Comparison of ENCODE assay signal across 27 cellular contexts in the genomic region with DNA sequence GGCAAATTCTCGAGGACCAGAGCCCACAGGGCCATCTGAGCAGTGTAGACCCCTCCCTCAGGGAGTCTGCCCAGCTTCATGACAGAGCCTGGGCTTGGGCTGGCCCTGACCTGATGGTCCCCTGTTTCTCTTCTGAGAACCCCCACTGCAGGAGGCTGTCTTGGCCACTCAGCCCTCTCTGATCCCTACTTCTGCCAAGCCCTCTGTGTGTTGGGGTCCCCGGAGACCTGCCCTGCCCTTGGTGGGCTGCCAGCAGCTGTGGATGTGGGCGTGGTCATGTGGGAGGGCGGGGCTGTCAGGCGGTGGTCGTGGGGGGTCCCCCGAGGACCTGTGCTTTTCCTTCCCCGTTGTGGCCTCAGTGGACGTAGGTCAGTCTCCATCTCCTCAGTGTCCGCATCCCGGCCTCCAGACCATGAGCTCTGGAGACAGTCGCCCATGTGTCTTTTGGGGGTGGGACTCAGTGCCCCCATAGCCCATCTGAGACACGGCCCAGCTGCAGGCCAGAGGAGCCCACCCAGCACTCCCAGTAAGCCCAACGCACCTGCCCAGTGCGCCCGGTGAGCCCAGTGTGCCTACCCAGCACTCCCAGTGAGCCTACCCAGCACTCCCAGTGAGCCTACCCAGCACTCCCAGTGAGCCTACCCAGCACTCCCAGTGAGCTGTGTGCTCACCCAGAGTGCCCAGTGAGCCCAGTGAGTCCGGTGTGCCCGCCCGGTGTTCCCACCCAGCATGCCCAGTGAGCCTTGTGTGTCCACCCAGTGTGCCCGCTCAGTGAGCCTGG.
DNase-seq lines count a peak whose midpoint lies in the region; ATAC-seq, FAIRE-seq and TF ChIP-seq lines count a peak whose summit lies in the region.
"Had no signal": no experiment of that assay in that cellular context is flagged by ENCODE, and none has a peak within 500 bp of the region (broad histone marks: within the 10 kb centered on the region; RNA-seq: fewer than 3 reads in every experiment).

No MANE protein-coding gene starts in this region.

- intact Hi-C loops in kidney (cut with DNase I): no loop called here
- intact Hi-C loops in sciatic nerve (cut with DNase I): no loop called here

- peaks cover 0 to 6% of the 10 kb centered on the region in 2 donors for H3K36me3 ChIP-seq in kidney (ENCODE audit: control insufficient read depth in 1 of 2, insufficient read depth in 2 of 2, low read length in 2 of 2)
- H3K36me3 ChIP-seq: cardiac muscle cell had no signal

- no peak overlapping the region for H3K27ac Mint-ChIP-seq in activated T-cell treated with anti-CD3 and anti-CD28 coated beads, Interleukin-2, amount 50 U/mL, for 24 hours
- H3K27ac Mint-ChIP-seq: progenitor cell of endocrine pancreas had no signal

- H3K4me1 Mint-ChIP-seq in activated T-cell treated with anti-CD3 and anti-CD28 coated beads, Interleukin-2, amount 50 U/mL, for 24 hours (ENCODE audit: low read depth): no peaks in the 10 kb centered on the region

- peak; percentile 33; the same call in 1 of the 2 replicates for TF ChIP-seq POLR2A in GM12892 (IDR thresholded peaks at IDR 0.05; ENCODE audit: low read depth, low read length)

- H3K4me3 Mint-ChIP-seq in activated T-cell treated with anti-CD3 and anti-CD28 coated beads, Interleukin-2, amount 50 U/mL, for 24 hours: no peak overlapping the region
- H3K4me3 Mint-ChIP-seq: naive thymus-derived CD8-positive, alpha-beta T cell had no signal

- no peak overlapping the region for H3K27ac ChIP-seq in kidney (ENCODE audit: low read depth in 2 of 2, low read length in 2 of 2)
- H3K27ac ChIP-seq: cardiac muscle cell, foreskin keratinocyte, HL-60, SK-N-MC had no signal

- peak; percentile 13 for DNase-seq in activated T-cell treated with anti-CD3 and anti-CD28 coated beads, Interleukin-2, amount 50 U/mL, for 24 hours
- DNase-seq in activated T-cell treated with anti-CD3 and anti-CD28 coated beads for 4 hours (no peak), GM12892 (ENCODE audit: insufficient read length) (no peak), kidney (peak; percentile 63), sciatic nerve (ENCODE audit: low spot score) (peak; percentile 51), NAMALWA (ENCODE audit: low spot score) (no peak)
- DNase-seq in stimulated activated naive CD4-positive, alpha-beta T cell (lab: John Stamatoyannopoulos, UW): no peak
- DNase-seq: amniotic stem cell; erythroblast; foreskin keratinocyte; hypothalamus; IMR-90; mesendoderm; NCI-H1417; NCI-H2107; NCI-H510A; stimulated activated CD4-positive, alpha-beta T cell treated with anti-CD3 and anti-CD28 coated beads, Interleukin-4, amount 100 ng/mL, for 1 hour; T-helper 9 cell had no signal

- no peak overlapping the region for H3K9ac ChIP-seq in kidney (ENCODE audit: low read length in 2 of 2)

- ATAC-seq in sciatic nerve (no peak), HG03442 (IDR thresholded peaks at IDR 0.05; ENCODE audit: unreplicated experiment) (no peak)
- ATAC-seq: foreskin keratinocyte; naive thymus-derived CD8-positive, alpha-beta T cell had no signal

- H3K9me3 Mint-ChIP-seq in activated T-cell treated with anti-CD3 and anti-CD28 coated beads, Interleukin-2, amount 50 U/mL, for 24 hours: peaks cover 5% of the 10 kb centered on the region

- H3K4me3 ChIP-seq in kidney (ENCODE audit: low read length in 2 of 2): no peak overlapping the region
- H3K4me3 ChIP-seq: cardiac muscle cell, SK-N-MC, smooth muscle cell had no signal

- no peak for TF ChIP-seq CTCF in kidney (IDR thresholded peaks at IDR 0.05; ENCODE audit: borderline replicate concordance, extremely low read depth, insufficient read depth)

- H3K36me3 Mint-ChIP-seq in activated T-cell treated with anti-CD3 and anti-CD28 coated beads, Interleukin-2, amount 50 U/mL, for 24 hours (ENCODE audit: low read depth): peaks cover 68% of the 10 kb centered on the region

- H3K4me1 ChIP-seq in kidney (ENCODE audit: control insufficient read depth in 1 of 2, insufficient read depth in 1 of 2, low read depth in 1 of 2, low read length in 2 of 2): no peaks in the 10 kb centered on the region
- H3K4me1 ChIP-seq: foreskin keratinocyte had no signal

- H3K9me3 ChIP-seq in kidney (ENCODE audit: control insufficient read depth in 1 of 2, low read length in 2 of 2): no peaks in the 10 kb centered on the region

- H3K27me3 Mint-ChIP-seq in activated T-cell treated with anti-CD3 and anti-CD28 coated beads, Interleukin-2, amount 50 U/mL, for 24 hours: no peaks in the 10 kb centered on the region
- H3K27me3 Mint-ChIP-seq: naive thymus-derived CD8-positive, alpha-beta T cell; progenitor cell of endocrine pancreas had no signal

- no peak for FAIRE-seq in GM12892 (lab: Jason Lieb, UNC)
- no peak for FAIRE-seq in kidney (lab: Jason Lieb, UNC)
- FAIRE-seq: A204.1, islet of Langerhans had no signal

Comparison
In these comparisons a context has a peak if more than half of its experiments do, and no peak if none do; other contexts are left out.
1. DNase-seq: peak in activated T-cell treated with anti-CD3 and anti-CD28 coated beads, Interleukin-2, amount 50 U/mL, for 24 hours (single experiment), kidney (single experiment) and sciatic nerve (single experiment); none in activated T-cell treated with anti-CD3 and anti-CD28 coated beads for 4 hours (single experiment), GM12892 (single experiment), stimulated activated naive CD4-positive, alpha-beta T cell (0 of 6) and NAMALWA (single experiment).